In the genomic region with DNA sequence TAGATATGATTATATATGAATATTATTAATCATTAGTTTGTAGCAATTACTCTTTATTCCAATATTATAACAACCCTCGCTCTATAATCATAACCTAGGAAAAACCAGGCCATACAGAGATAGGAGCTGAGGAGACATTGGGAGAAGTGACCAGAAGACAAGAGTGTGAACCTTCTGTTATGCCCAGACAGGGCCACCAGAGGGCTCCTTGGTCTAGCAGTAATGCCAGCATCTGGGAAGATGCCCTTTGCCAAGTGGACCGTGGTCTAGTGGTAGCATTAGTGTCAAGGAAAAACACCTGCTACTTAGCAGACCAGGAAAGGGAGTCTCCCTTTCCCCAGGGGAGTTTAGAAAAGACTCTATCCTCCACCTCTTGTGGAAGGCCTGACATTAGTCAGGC, we compare ENCODE assay signal across 9 cellular contexts. TPM values are rescaled to one million over a fixed set of nuclear protein-coding genes. Genes with fewer than 3 reads are reported as not detected.
DNase-seq lines count a peak whose midpoint lies in the region; ATAC-seq, FAIRE-seq and TF ChIP-seq lines count a peak whose summit lies in the region.
"Not testable (repeated sequence)": the region's sequence is repeated elsewhere in the genome, so short reads cannot be mapped to it uniquely, and the experiment has no call there.
"Had no signal": no experiment of that assay in that cellular context is flagged by ENCODE, and none has a peak within 500 bp of the region (broad histone marks: within the 10 kb centered on the region; RNA-seq: fewer than 3 reads in every experiment).

No MANE protein-coding gene starts in this region.

- not testable (repeated sequence) for H3K4me1 ChIP-seq in Panc1 (ENCODE audit: control insufficient read depth, insufficient read depth, low read length); left ventricle myocardium inferior

- not testable (repeated sequence) for H3K27ac Mint-ChIP-seq in activated CD8-positive, alpha-beta T cell treated with anti-CD3 and anti-CD28 coated beads, Interleukin-2, amount 10 ng/mL, durations not matched to agents 7 days and 5 days; type B pancreatic cell

- H3K27ac ChIP-seq in Panc1 (ENCODE audit: low read length); left ventricle myocardium inferior (replicated peaks): not testable (repeated sequence)

- BruUV-seq in Panc1 (replicated peaks; lab: Mats Ljungman, UMichigan) = not testable (repeated sequence)

- H3K4me1 Mint-ChIP-seq in activated CD8-positive, alpha-beta T cell treated with anti-CD3 and anti-CD28 coated beads, Interleukin-2, amount 10 ng/mL, durations not matched to agents 7 days and 5 days (ENCODE audit: low read depth); type B pancreatic cell (ENCODE audit: unreplicated experiment): not testable (repeated sequence)

- not testable (repeated sequence) for FAIRE-seq in bronchial epithelial cell (lab: Jason Lieb, UNC)

- intact Hi-C loops in Panc1 (cut with micrococcal nuclease; ENCODE audit: unreplicated experiment) = loop anchor here (5.0 kb wide), 1 partner anchor 84 kb away; no protein-coding TSS in a partner anchor
- intact Hi-C loops in left ventricle myocardium inferior (cut with micrococcal nuclease) = loop anchor here (10.0 kb wide), 1 partner anchor 81 kb away; no protein-coding TSS in a partner anchor
- intact Hi-C loops in posterior cingulate gyrus (cut with DNase I) = loop anchor here (1.0 to 10.0 kb wide), 2 partner anchors 84 to 141 kb away; no protein-coding TSS in a partner anchor

- peak; percentile 64 for TF ChIP-seq CTCF in Panc1 (IDR thresholded peaks at IDR 0.05)
- peak; percentile 68 for TF ChIP-seq CTCF in bronchial epithelial cell (IDR thresholded peaks at IDR 0.05; ENCODE audit: insufficient read depth, low read length, severe bottlenecking)
- TF ChIP-seq CTCF in left ventricle myocardium inferior (IDR thresholded peaks at IDR 0.05; ENCODE audit: borderline replicate concordance) = peak; percentile 66
- peak; percentile 51 for TF ChIP-seq CTCF in type B pancreatic cell (conservative IDR thresholded peaks at IDR 0.05)

- not testable (repeated sequence) for H3K36me3 Mint-ChIP-seq in activated CD8-positive, alpha-beta T cell treated with anti-CD3 and anti-CD28 coated beads, Interleukin-2, amount 10 ng/mL, durations not matched to agents 7 days and 5 days (ENCODE audit: low read depth); type B pancreatic cell

- H3K4me3 Mint-ChIP-seq in activated CD8-positive, alpha-beta T cell treated with anti-CD3 and anti-CD28 coated beads, Interleukin-2, amount 10 ng/mL, durations not matched to agents 7 days and 5 days; type B pancreatic cell: not testable (repeated sequence)

- H3K27me3 Mint-ChIP-seq in activated CD8-positive, alpha-beta T cell treated with anti-CD3 and anti-CD28 coated beads, Interleukin-2, amount 10 ng/mL, durations not matched to agents 7 days and 5 days (ENCODE audit: low read depth); type B pancreatic cell: not testable (repeated sequence)

- H3K36me3 ChIP-seq in Panc1 (ENCODE audit: control insufficient read depth, insufficient read depth, low read length); bronchial epithelial cell (ENCODE audit: control insufficient read depth, insufficient read depth, low read length); left ventricle myocardium inferior: not testable (repeated sequence)

- CTCF ChIA-PET in Panc1 (lab: Charles Lee) = not testable (repeated sequence)
- CTCF ChIA-PET in activated CD8-positive, alpha-beta T cell treated with anti-CD3 and anti-CD28 coated beads, Interleukin-2, amount 10 ng/mL, durations not matched to agents 7 days and 5 days (lab: Charles Lee) = interaction anchor here (0.7 to 2.3 kb wide), 12 partner anchors 8 to 136 kb away, joined by 3 to 12 read pairs (median 4); no protein-coding TSS in a partner anchor

- peak; percentile 39 for DNase-seq in EL
- DNase-seq in LoVo (ENCODE audit: low spot score) = peak; percentile 42
- not testable (repeated sequence) for DNase-seq in Panc1 (ENCODE audit: low read depth, low spot score); type B pancreatic cell (ENCODE audit: extremely low spot score, unreplicated experiment)
- peak; percentile 42 for DNase-seq in activated CD8-positive, alpha-beta T cell treated with anti-CD3 and anti-CD28 coated beads, Interleukin-2, amount 10 ng/mL, durations not matched to agents 7 days and 5 days
- DNase-seq in bronchial epithelial cell (ENCODE audit: low read depth) = peak; percentile 22
- DNase-seq in left ventricle myocardium inferior = peak; percentile 47
- DNase-seq in posterior cingulate gyrus = peak in 7 of 10 donors; percentile 13 to 85 (median 34)

- H3K4me3 ChIP-seq in Panc1 (ENCODE audit: low read depth in 2 of 2, low read length in 2 of 2); bronchial epithelial cell (ENCODE audit: low read depth, low read length); left ventricle myocardium inferior: not testable (repeated sequence)

- H3K9me3 Mint-ChIP-seq in activated CD8-positive, alpha-beta T cell treated with anti-CD3 and anti-CD28 coated beads, Interleukin-2, amount 10 ng/mL, durations not matched to agents 7 days and 5 days (ENCODE audit: insufficient read depth) = peaks cover 29% of the 10 kb centered on the region
- H3K9me3 Mint-ChIP-seq in type B pancreatic cell = not testable (repeated sequence)

- in situ Hi-C loops in Panc1 (cut with HindIII; ENCODE audit: low pct_unique_long_range_greater_than_20kb, low sequenced_read_pairs) = not testable (repeated sequence)

- not testable (repeated sequence) for H3K27me3 ChIP-seq in Panc1 (ENCODE audit: control insufficient read depth, insufficient read depth, low read length); bronchial epithelial cell (ENCODE audit: control insufficient read depth, insufficient read depth, low read length); left ventricle myocardium inferior (ENCODE audit: low read depth)

- ATAC-seq in Panc1; activated CD8-positive, alpha-beta T cell treated with anti-CD3 and anti-CD28 coated beads, Interleukin-2, amount 10 ng/mL, durations not matched to agents 7 days and 5 days: not testable (repeated sequence)

- H3K9me3 ChIP-seq in Panc1 (ENCODE audit: control insufficient read depth, insufficient read depth, low read depth, low read length) = not testable (repeated sequence)
- peaks cover 47% of the 10 kb centered on the region for H3K9me3 ChIP-seq in left ventricle myocardium inferior (replicated peaks)

- POLR2A ChIA-PET in Panc1 (lab: Charles Lee); activated CD8-positive, alpha-beta T cell treated with anti-CD3 and anti-CD28 coated beads, Interleukin-2, amount 10 ng/mL, durations not matched to agents 7 days and 5 days (lab: Charles Lee): not testable (repeated sequence)

RNA-seq across cellular contexts. Expression of gene CNGA1, which starts 12.9 kb away (rescaled TPM):
- total RNA-seq in Panc1 (2021; ENCODE audit: unreplicated experiment) = 0.23 TPM
- not detected for polyA plus RNA-seq in Panc1 (2012; ENCODE audit: insufficient read length)
- total RNA-seq in activated CD8-positive, alpha-beta T cell treated with anti-CD3 and anti-CD28 coated beads, Interleukin-2, amount 10 ng/mL, durations not matched to agents 7 days and 5 days = not detected
- total RNA-seq in bronchial epithelial cell = 1.6 and 5.4 TPM in 2 replicates
- total RNA-seq in left ventricle myocardium inferior = not detected
- 1.0 and 5.3 TPM in 2 replicates for total RNA-seq in type B pancreatic cell (ENCODE audit: low replicate concordance)
- total RNA-seq: pulmonary artery endothelial cell had no signal

RNA-seq across cellular contexts. Expression of gene NIPAL1, which starts 13.0 kb away (rescaled TPM):
- total RNA-seq in Panc1 (2021; ENCODE audit: unreplicated experiment) (0.82 TPM), bronchial epithelial cell (6.6 and 9.3 TPM in 2 replicates), left ventricle myocardium inferior (0.25 TPM), type B pancreatic cell (ENCODE audit: low replicate concordance) (13.9 and 44.6 TPM in 2 replicates)
- 0.46 TPM for polyA plus RNA-seq in Panc1 (2012; ENCODE audit: insufficient read length)
- 1 to 10 TPM; 1.1 TPM for total RNA-seq in activated CD8-positive, alpha-beta T cell treated with anti-CD3 and anti-CD28 coated beads, Interleukin-2, amount 10 ng/mL, durations not matched to agents 7 days and 5 days
